Comparison of ENCODE assay signal across 6 cellular contexts in genomic region chr1:2909797-2910196, GRCh38.
"Had no signal": no experiment of that assay in that cellular context is flagged by ENCODE, and none has a peak within 500 bp of the region (broad histone marks: within the 10 kb centered on the region; RNA-seq: fewer than 3 reads in every experiment).

No MANE protein-coding gene starts in this region.

- H3K4me3 ChIP-seq: K562 had no signal

- H3K36me3 Mint-ChIP-seq: IgD-negative memory B cell had no signal

- H3K4me1 Mint-ChIP-seq: IgD-negative memory B cell had no signal

- DNase-seq: IMR-90, KBM-7 had no signal

- H3K27ac Mint-ChIP-seq: IgD-negative memory B cell had no signal

- H3K9me3 Mint-ChIP-seq: IgD-negative memory B cell had no signal

- H3K4me3 Mint-ChIP-seq: IgD-negative memory B cell had no signal

- H3K27ac ChIP-seq: HL-60 had no signal

- ATAC-seq: HepG2, K562 had no signal
